ENCODE assay signal across 26 cellular contexts in genomic region chr1:62494137-62494536, GRCh38.
"Had no signal": no experiment of that assay in that cellular context is flagged by ENCODE, and none has a peak within 500 bp of the region (broad histone marks: within the 10 kb centered on the region; RNA-seq: fewer than 3 reads in every experiment).

No MANE protein-coding gene starts in this region.

- H3K27me3 ChIP-seq: neural progenitor cell, neutrophil, right atrium auricular region, right lobe of liver, stomach, testis, thyroid gland, transverse colon, upper lobe of left lung, vagina had no signal

- H3K36me3 Mint-ChIP-seq: natural killer cell had no signal

- H3K9me3 ChIP-seq: left ventricle myocardium inferior, neutrophil, psoas muscle, right atrium auricular region, stomach, testis, thyroid gland, transverse colon, upper lobe of left lung, vagina had no signal

- H3K27ac ChIP-seq: left ventricle myocardium inferior, neural progenitor cell, neutrophil, parathyroid adenoma, psoas muscle, right atrium auricular region, right lobe of liver, stomach, testis, thyroid gland, transverse colon, upper lobe of left lung, vagina had no signal

- H3K4me3 Mint-ChIP-seq: mesothelial cell of epicardium; naive B cell; natural killer cell; nephron progenitor cell; neural progenitor cell; stimulated activated naive B cell treated with anti-CD40 and anti-IgM and Interleukin-4, amounts not matched to agents 10 μg/mL and 1 μg/mL and 100 μg/mL, for 72 hours had no signal

- ATAC-seq: natural killer cell; psoas muscle; right lobe of liver; stimulated activated naive B cell treated with anti-CD40 and anti-IgM and Interleukin-4, amounts not matched to agents 10 μg/mL and 1 μg/mL and 100 μg/mL, for 72 hours; stimulated activated naive CD8-positive, alpha-beta T cell treated with anti-CD3 and anti-CD28 coated beads, Interleukin-15, Interleukin-2, amounts not matched to agents 100 U/mL and 50 U/mL, for 24 hours had no signal

- H3K27me3 Mint-ChIP-seq: naive B cell; stimulated activated naive B cell treated with anti-CD40 and anti-IgM and Interleukin-4, amounts not matched to agents 10 μg/mL and 1 μg/mL and 100 μg/mL, for 72 hours had no signal

- H2AFZ ChIP-seq: neural progenitor cell, parathyroid adenoma had no signal

- DNase-seq: islet precursor cell; left ventricle myocardium inferior; mesendoderm; naive B cell; natural killer cell; nephron progenitor cell; occipital lobe; psoas muscle; right lobe of liver; stimulated activated CD4-positive, alpha-beta T cell treated with anti-CD3 and anti-CD28 coated beads, Interleukin-1b, Interleukin-23, amount 100 ng/mL, for 48 hours; stimulated activated CD4-positive, alpha-beta T cell treated with anti-CD3 and anti-CD28 coated beads, Interleukin-2, amount 100 ng/mL, for 48 hours; stimulated activated naive B cell treated with anti-CD40 and anti-IgM and Interleukin-4, amounts not matched to agents 10 μg/mL and 1 μg/mL and 100 μg/mL, for 72 hours; stimulated activated naive CD8-positive, alpha-beta T cell treated with anti-CD3 and anti-CD28 coated beads, Interleukin-15, Interleukin-2, amounts not matched to agents 100 U/mL and 50 U/mL, for 24 hours; stomach; testis; thyroid gland; transverse colon; upper lobe of left lung had no signal

- H3K9ac ChIP-seq: neural progenitor cell, parathyroid adenoma had no signal

- H3K9me3 Mint-ChIP-seq: mesothelial cell of epicardium; naive B cell; natural killer cell; nephron progenitor cell; neural progenitor cell; stimulated activated naive B cell treated with anti-CD40 and anti-IgM and Interleukin-4, amounts not matched to agents 10 μg/mL and 1 μg/mL and 100 μg/mL, for 72 hours had no signal

- H3K4me1 ChIP-seq: left ventricle myocardium inferior, neural progenitor cell, parathyroid adenoma, psoas muscle, right atrium auricular region, right lobe of liver, stomach, testis, thyroid gland, transverse colon, upper lobe of left lung, vagina had no signal

- H3K27ac Mint-ChIP-seq: mesothelial cell of epicardium; naive B cell; natural killer cell; nephron progenitor cell; neural progenitor cell; stimulated activated naive B cell treated with anti-CD40 and anti-IgM and Interleukin-4, amounts not matched to agents 10 μg/mL and 1 μg/mL and 100 μg/mL, for 72 hours had no signal

- H3K4me3 ChIP-seq: left ventricle myocardium inferior, lung, neural progenitor cell, psoas muscle, right atrium auricular region, right lobe of liver, smooth muscle cell, stomach, testis, thyroid gland, transverse colon, upper lobe of left lung, vagina had no signal

- H3K4me2 ChIP-seq: neural progenitor cell, smooth muscle cell had no signal

- H3K4me1 Mint-ChIP-seq: mesothelial cell of epicardium; naive B cell; natural killer cell; nephron progenitor cell; stimulated activated naive B cell treated with anti-CD40 and anti-IgM and Interleukin-4, amounts not matched to agents 10 μg/mL and 1 μg/mL and 100 μg/mL, for 72 hours had no signal

- H3K79me2 ChIP-seq: parathyroid adenoma had no signal

- H3K36me3 ChIP-seq: neutrophil had no signal
